Comparison of ENCODE assay signal across 1 cellular context in genomic region chr17:62732125-62732524, GRCh38.
TF ChIP-seq lines count a peak whose summit lies in the region.

No MANE protein-coding gene starts in this region.

TF ChIP-seq in HEK293, 187 proteins besides CTCF, POLR2A, EP300 and RAD21 (continued from another document and continues in another):
- TF ChIP-seq AEBP2 (tag by site-specific recombination; IDR thresholded peaks at IDR 0.05; ENCODE audit: borderline replicate concordance) (no peak), ZNF10 (tag by site-specific recombination; IDR thresholded peaks at IDR 0.05) (no peak), ZBTB44 (tag by site-specific recombination; IDR thresholded peaks at IDR 0.05) (peak; percentile 88), SP2 (tag by site-specific recombination; IDR thresholded peaks at IDR 0.05) (no peak), TSHZ1 (tag by site-specific recombination; IDR thresholded peaks at IDR 0.05; ENCODE audit: borderline replicate concordance) (no peak), ZNF155 (tag by site-specific recombination; IDR thresholded peaks at IDR 0.05) (no peak), ZBTB17 (tag by site-specific recombination; IDR thresholded peaks at IDR 0.05) (peak; percentile 32; the same call in 1 of the 2 replicates), ZNF624 (tag by site-specific recombination; IDR thresholded peaks at IDR 0.05) (no peak), ZSCAN16 (tag by site-specific recombination; IDR thresholded peaks at IDR 0.05) (no peak), ZNF148 (tag by site-specific recombination; IDR thresholded peaks at IDR 0.05; ENCODE audit: borderline replicate concordance) (no peak), RBAK (tag by site-specific recombination; IDR thresholded peaks at IDR 0.05) (no peak), PRDM1 (tag by site-specific recombination; IDR thresholded peaks at IDR 0.05) (peak; percentile 59), ZNF280D (tag by site-specific recombination; IDR thresholded peaks at IDR 0.05) (no peak), ZNF362 (tag by site-specific recombination; IDR thresholded peaks at IDR 0.05) (no peak), SCRT1 (tag by site-specific recombination; IDR thresholded peaks at IDR 0.05; ENCODE audit: borderline replicate concordance) (peak; percentile 55; the same call in 1 of the 2 replicates), ZSCAN4 (tag by site-specific recombination; IDR thresholded peaks at IDR 0.05) (no peak), GLI2 (tag by site-specific recombination; IDR thresholded peaks at IDR 0.05; ENCODE audit: borderline replicate concordance, low read depth) (no peak), PBX3 (CRISPR knock-in tag; IDR thresholded peaks at IDR 0.05) (no peak), ZNF26 (tag by site-specific recombination; IDR thresholded peaks at IDR 0.05) (no peak), ZNF791 (tag by site-specific recombination; IDR thresholded peaks at IDR 0.05) (no peak), MEIS1 (CRISPR knock-in tag; IDR thresholded peaks at IDR 0.05; ENCODE audit: borderline replicate concordance) (no peak), ZNF529 (tag by site-specific recombination; IDR thresholded peaks at IDR 0.05; ENCODE audit: insufficient replicate concordance) (no peak), ZNF16 (tag by site-specific recombination; IDR thresholded peaks at IDR 0.05; ENCODE audit: low read depth) (no peak), HIC1 (tag by site-specific recombination; IDR thresholded peaks at IDR 0.05) (no peak), ZNF585B (tag by site-specific recombination; IDR thresholded peaks at IDR 0.05) (no peak), ZNF211 (tag by site-specific recombination; IDR thresholded peaks at IDR 0.05; ENCODE audit: low read depth) (no peak), KLF8 (tag by site-specific recombination; IDR thresholded peaks at IDR 0.05) (0 out of 2 replicates have a peak, but pooled peaks have one; percentile 18), ZBTB48 (tag by site-specific recombination; IDR thresholded peaks at IDR 0.05) (peak; percentile 87), ZNF843 (tag by site-specific recombination; IDR thresholded peaks at IDR 0.05) (0 out of 2 replicates have a peak, but pooled peaks have one; percentile 27), ZNF768 (tag by site-specific recombination; IDR thresholded peaks at IDR 0.05) (no peak), FEZF1 (tag by site-specific recombination; IDR thresholded peaks at IDR 0.05) (peak; percentile 48; the same call in 1 of the 2 replicates), ZNF776 (tag by site-specific recombination; IDR thresholded peaks at IDR 0.05; ENCODE audit: borderline replicate concordance) (no peak), ZNF335 (tag by site-specific recombination; conservative IDR thresholded peaks at IDR 0.05) (peak; percentile 42; the same call in 1 of the 2 replicates), OVOL3 (tag by site-specific recombination; IDR thresholded peaks at IDR 0.05) (no peak), SCRT2 (tag by site-specific recombination; IDR thresholded peaks at IDR 0.05) (peak; percentile 79), ZNF175 (tag by site-specific recombination; IDR thresholded peaks at IDR 0.05) (no peak), ZNF311 (tag by site-specific recombination; IDR thresholded peaks at IDR 0.05; ENCODE audit: borderline replicate concordance) (no peak)
